ENCODE assay signal across 2 cellular contexts in genomic region chr22:39518996-39519680, GRCh38.
TF ChIP-seq lines count a peak whose summit lies in the region.

No MANE protein-coding gene starts in this region.

TF ChIP-seq in GM12891, 5 proteins besides CTCF, POLR2A, EP300 and RAD21:
- no peak for TF ChIP-seq POU2F2 (IDR thresholded peaks at IDR 0.05; ENCODE audit: low read depth, low read length)
- no peak; the same call in 1 of the 2 replicates for TF ChIP-seq POLR2AphosphoS5 (IDR thresholded peaks at IDR 0.05; ENCODE audit: low read depth, low read length)
- TF ChIP-seq TAF1 (IDR thresholded peaks at IDR 0.05; ENCODE audit: low read depth, low read length): no peak
- no peak for TF ChIP-seq PAX5 (IDR thresholded peaks at IDR 0.05; ENCODE audit: insufficient read depth, low read length, severe bottlenecking)
- no peak for TF ChIP-seq SPI1 (IDR thresholded peaks at IDR 0.05; ENCODE audit: low read depth, low read length)
TF ChIP-seq in GM12891: peak in this region for 0.

TF ChIP-seq in H1, 55 proteins besides CTCF, POLR2A, EP300 and RAD21:
- TF ChIP-seq HDAC6 (IDR thresholded peaks at IDR 0.05; ENCODE audit: low read depth, low read length) (no peak), SP1 (IDR thresholded peaks at IDR 0.05; ENCODE audit: low read depth, low read length) (peak; percentile 59; the same call in 1 of the 2 replicates), HDAC2 (IDR thresholded peaks at IDR 0.05; ENCODE audit: borderline replicate concordance in 1 of 2, low read depth in 2 of 2, low read length in 2 of 2) (0 out of 4 replicates have a peak, but pooled peaks of 1 of the 2 experiments have one; percentile 16), ZNF274 (IDR thresholded peaks at IDR 0.05; ENCODE audit: borderline replicate concordance, extremely low read depth, low read length) (no peak), POLR2AphosphoS5 (IDR thresholded peaks at IDR 0.05; ENCODE audit: low read depth, low read length) (0 out of 2 replicates have a peak, but pooled peaks have one; percentile 41), EZH2 (IDR thresholded peaks at IDR 0.05; ENCODE audit: low read depth, low read length, severe bottlenecking) (peak; percentile 16)
